ENCODE assay signal across 36 cellular contexts in the genomic region with DNA sequence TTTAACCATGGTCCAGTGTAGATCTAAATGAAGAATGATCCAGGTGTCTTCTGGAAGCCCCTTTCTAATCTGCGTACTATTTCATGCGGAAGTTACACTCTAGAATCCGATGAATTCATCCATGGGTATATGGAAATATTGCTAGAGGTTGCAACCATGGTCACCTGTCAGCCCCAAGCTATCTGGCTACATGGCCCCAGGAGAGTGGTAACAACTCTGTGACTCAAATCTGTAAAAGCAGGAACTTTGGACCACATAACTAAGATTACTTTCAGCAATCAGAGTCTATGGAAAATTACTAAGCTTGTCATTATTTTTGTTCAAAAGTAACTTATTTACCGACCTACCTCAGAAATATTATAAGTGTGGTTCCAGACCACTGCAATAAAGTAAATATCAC.
DNase-seq lines count a peak whose midpoint lies in the region; ATAC-seq, FAIRE-seq and TF ChIP-seq lines count a peak whose summit lies in the region.
"Had no signal": no experiment of that assay in that cellular context is flagged by ENCODE, and none has a peak within 500 bp of the region (broad histone marks: within the 10 kb centered on the region; RNA-seq: fewer than 3 reads in every experiment).

No MANE protein-coding gene starts in this region.

- H3K9ac ChIP-seq in PC-3 (ENCODE audit: low read length) (no peak overlapping the region), astrocyte (ENCODE audit: low read length) (no peak overlapping the region)
- H3K9ac ChIP-seq: BLaER1; BLaER1 treated with 17β-estradiol and CSF1 and Interleukin-3, amounts not matched to agents 10 nM and 100 nM had no signal

- peaks cover 2% of the 10 kb centered on the region for H3K4me1 Mint-ChIP-seq in astrocyte (ENCODE audit: low read depth, unreplicated experiment)
- H3K4me1 Mint-ChIP-seq: B cell, CD14-positive monocyte had no signal

- H3K4me1 ChIP-seq in PC-3 (ENCODE audit: insufficient read depth, low read length) (peaks cover 14% of the 10 kb centered on the region; the same call in 1 of the 2 replicates), astrocyte (ENCODE audit: insufficient read depth, low read length) (no peaks in the 10 kb centered on the region), small intestine (ENCODE audit: control insufficient read depth in 2 of 2, insufficient read depth in 1 of 2, low read depth in 1 of 2, low read length in 1 of 2) (no peaks in the 10 kb centered on the region)
- H3K4me1 ChIP-seq: A549, BE2C, Caco-2 had no signal

- intact Hi-C loops in PC-3 (cut with micrococcal nuclease) = no loop called here

- no peaks in the 10 kb centered on the region for H4K20me1 ChIP-seq in PC-3 (ENCODE audit: low read length)
- H4K20me1 ChIP-seq in astrocyte (ENCODE audit: insufficient read depth, low read length) = no peaks in the 10 kb centered on the region
- H4K20me1 ChIP-seq: BLaER1; BLaER1 treated with 17β-estradiol and CSF1 and Interleukin-3, amounts not matched to agents 10 nM and 100 nM had no signal

- no peaks in the 10 kb centered on the region for H3K9me2 ChIP-seq in PC-3 (replicated peaks; ENCODE audit: low read length)

- peak; percentile 58 for ATAC-seq in PC-3
- ATAC-seq: A549; CD8-positive, alpha-beta T cell had no signal

- H3K4me3 Mint-ChIP-seq in astrocyte (ENCODE audit: unreplicated experiment) = no peak overlapping the region
- H3K4me3 Mint-ChIP-seq: B cell; CD14-positive monocyte; CD4-positive, alpha-beta memory T cell; CD4-positive, alpha-beta T cell; CD4-positive, CD25-positive, alpha-beta regulatory T cell; CD8-positive, alpha-beta memory T cell; CD8-positive, alpha-beta T cell had no signal

- no peak overlapping the region for H3K4me3 ChIP-seq in PC-3 (ENCODE audit: low read length)
- no peak overlapping the region for H3K4me3 ChIP-seq in astrocyte (ENCODE audit: insufficient read depth, low read depth, low read length)
- no peak overlapping the region for H3K4me3 ChIP-seq in small intestine (ENCODE audit: low read depth in 1 of 2, low read length in 2 of 2)
- H3K4me3 ChIP-seq: A549; BLaER1; BLaER1 treated with 17β-estradiol and CSF1 and Interleukin-3, amounts not matched to agents 10 nM and 100 nM had no signal

- H3K79me2 ChIP-seq in PC-3 (ENCODE audit: low read length) (no peaks in the 10 kb centered on the region), astrocyte (ENCODE audit: insufficient read depth, low read length) (no peaks in the 10 kb centered on the region)

- H3K4me2 ChIP-seq in PC-3 (ENCODE audit: low read length) (no peak overlapping the region), astrocyte (ENCODE audit: low read length) (no peak overlapping the region)
- H3K4me2 ChIP-seq: A549; BLaER1; BLaER1 treated with 17β-estradiol and CSF1 and Interleukin-3, amounts not matched to agents 10 nM and 100 nM had no signal

- no peaks in the 10 kb centered on the region for H3K27me3 ChIP-seq in PC-3 (ENCODE audit: low read length)
- H3K27me3 ChIP-seq in astrocyte (ENCODE audit: insufficient read depth, low read length) = no peaks in the 10 kb centered on the region
- H3K27me3 ChIP-seq in small intestine (ENCODE audit: control insufficient read depth in 2 of 2, insufficient read depth in 2 of 2, low read length in 2 of 2) = no peaks in the 10 kb centered on the region
- H3K27me3 ChIP-seq: BE2C had no signal

- H3K36me3 Mint-ChIP-seq in astrocyte (ENCODE audit: low read depth, unreplicated experiment) = no peaks in the 10 kb centered on the region
- H3K36me3 Mint-ChIP-seq: CD14-positive monocyte; CD4-positive, alpha-beta memory T cell; CD4-positive, CD25-positive, alpha-beta regulatory T cell; CD8-positive, alpha-beta memory T cell; CD8-positive, alpha-beta T cell had no signal

- no peaks in the 10 kb centered on the region for H3K9me3 Mint-ChIP-seq in astrocyte (ENCODE audit: unreplicated experiment)
- H3K9me3 Mint-ChIP-seq: CD14-positive monocyte; CD4-positive, alpha-beta memory T cell; CD4-positive, alpha-beta T cell; CD8-positive, alpha-beta memory T cell; CD8-positive, alpha-beta T cell had no signal

- H3K36me3 ChIP-seq in PC-3 (ENCODE audit: low read depth, low read length) (no peaks in the 10 kb centered on the region), astrocyte (ENCODE audit: insufficient read depth, low read length) (no peaks in the 10 kb centered on the region), small intestine (ENCODE audit: control insufficient read depth in 2 of 2, insufficient read depth in 2 of 2, low read length in 2 of 2) (no peaks in the 10 kb centered on the region)
- H3K36me3 ChIP-seq: BE2C; BLaER1; BLaER1 treated with 17β-estradiol and CSF1 and Interleukin-3, amounts not matched to agents 10 nM and 100 nM had no signal

- H3K27ac ChIP-seq in PC-3 (ENCODE audit: low read length) = no peak overlapping the region
- no peak overlapping the region for H3K27ac ChIP-seq in astrocyte (ENCODE audit: low read depth, low read length)
- H3K27ac ChIP-seq in small intestine (ENCODE audit: low read depth in 1 of 2, low read length in 1 of 2) = no peak overlapping the region
- H3K27ac ChIP-seq: 22Rv1; A549; BLaER1; BLaER1 treated with 17β-estradiol and CSF1 and Interleukin-3, amounts not matched to agents 10 nM and 100 nM; C4-2B had no signal

- no peak overlapping the region for H2AFZ ChIP-seq in PC-3 (ENCODE audit: low read length)
- no peak overlapping the region for H2AFZ ChIP-seq in astrocyte (ENCODE audit: low read depth, low read length)

- 81 to 89% (median 87%) methylated on average over 4 of the region's 4 CpGs for WGBS in small intestine, 3 donors

- no TSS peak for BruUV-seq in PC-3 (replicated peaks; lab: Mats Ljungman, UMichigan)

- DNase-seq in M059J (ENCODE audit: low read depth) = peak; percentile 33
- DNase-seq in PC-3 = no peak
- no peak for DNase-seq in astrocyte (ENCODE audit: low read depth)
- DNase-seq in small intestine = peak; percentile 2
- no peak for DNase-seq in CD1c-positive myeloid dendritic cell (ENCODE audit: extremely low spot score)
- DNase-seq in SIG-M5 (lab: John Stamatoyannopoulos, UW) = no peak
- no peak for DNase-seq in activated naive CD4-positive, alpha-beta T cell (lab: John Stamatoyannopoulos, UW)
- DNase-seq in 8988T = no peak
- DNase-seq: ACHN; AML-193; BE2C; C1 segment of cervical spinal cord; Caco-2; Calu3; CD4-positive, alpha-beta memory T cell; CD4-positive, alpha-beta T cell; CD4-positive, CD25-positive, alpha-beta regulatory T cell; CD8-positive, alpha-beta memory T cell; CD8-positive, alpha-beta T cell; COR-L47; DMS 273 treated with DMSO at 0.1 percent for 48 hours; DMS153; DMS53; DMS79; DMS79 treated with DMSO at 0.1 percent for 48 hours; DND-41; EL had no signal

- TF ChIP-seq CTCF in PC-3 (conservative IDR thresholded peaks at IDR 0.05; ENCODE audit: low read depth, low read length) = no peak
- no peak for TF ChIP-seq CTCF in astrocyte (IDR thresholded peaks at IDR 0.05; ENCODE audit: insufficient read depth, low read depth, low read length)

- CTCF ChIA-PET in PC-3 (lab: Charles Lee) = no interaction called here

- H3F3A ChIP-seq in PC-3 (ENCODE audit: low read length, unreplicated experiment) = no peaks in the 10 kb centered on the region

- POLR2A ChIA-PET in PC-3 (lab: Charles Lee; ENCODE audit: unreplicated experiment) = interaction anchor here (0.5 kb wide), 1 partner anchor 13 kb away, joined by 14 read pairs; no protein-coding TSS in a partner anchor

- H3K9me3 ChIP-seq in PC-3 (ENCODE audit: low read length) (no peaks in the 10 kb centered on the region), astrocyte (ENCODE audit: insufficient read depth, low read depth, low read length) (no peaks in the 10 kb centered on the region), small intestine (ENCODE audit: control insufficient read depth, low read depth) (no peaks in the 10 kb centered on the region)
- H3K9me3 ChIP-seq: A549, BE2C, Caco-2 had no signal

- FAIRE-seq in astrocyte (lab: Jason Lieb, UNC) (peak; percentile 79), small intestine (lab: Jason Lieb, UNC) (no peak)
- FAIRE-seq: A204.1, A549, D721Med had no signal

- H3K27ac Mint-ChIP-seq in astrocyte (ENCODE audit: unreplicated experiment) = no peak overlapping the region
- H3K27ac Mint-ChIP-seq: B cell; CD14-positive monocyte; CD4-positive, alpha-beta memory T cell; CD4-positive, alpha-beta T cell; CD4-positive, CD25-positive, alpha-beta regulatory T cell; CD8-positive, alpha-beta memory T cell; CD8-positive, alpha-beta T cell had no signal

- no peaks in the 10 kb centered on the region for H3K27me3 Mint-ChIP-seq in astrocyte (ENCODE audit: low read depth, unreplicated experiment)
- H3K27me3 Mint-ChIP-seq: B cell; CD4-positive, alpha-beta memory T cell; CD4-positive, alpha-beta T cell; CD4-positive, CD25-positive, alpha-beta regulatory T cell had no signal

Comparison
In these comparisons a context has a peak if more than half of its experiments do, and no peak if none do; other contexts are left out.
1. DNase-seq: peak in M059J (single experiment) and small intestine (single experiment); none in PC-3 (single experiment), astrocyte (single experiment), CD1c-positive myeloid dendritic cell (single experiment), SIG-M5 (single experiment), activated naive CD4-positive, alpha-beta T cell (0 of 4) and 8988T (single experiment).